In genomic region chr9:94861589-94862241, GRCh38 we compare ENCODE assay signal across 10 cellular contexts.
DNase-seq lines count a peak whose midpoint lies in the region; ATAC-seq and TF ChIP-seq lines count a peak whose summit lies in the region.
"Had no signal": no experiment of that assay in that cellular context is flagged by ENCODE, and none has a peak within 500 bp of the region (broad histone marks: within the 10 kb centered on the region; RNA-seq: fewer than 3 reads in every experiment).

No MANE protein-coding gene starts in this region.

- peaks cover 7% of the 10 kb centered on the region for H3K36me3 Mint-ChIP-seq in chondrocyte (ENCODE audit: low read depth)

- no peak overlapping the region for H3K4me3 ChIP-seq in NB4 (ENCODE audit: low read depth, low read length)
- H3K4me3 ChIP-seq in trophoblast cell (ENCODE audit: low read depth, low read length), result no peak overlapping the region
- H3K4me3 ChIP-seq in dorsolateral prefrontal cortex, result no peak overlapping the region

- peak overlapping the region; percentile 20 for H3K27ac Mint-ChIP-seq in chondrocyte (ENCODE audit: unreplicated experiment)

- WGBS in trophoblast cell (ENCODE audit: extremely low coverage, insufficient coverage, insufficient read length), result no CpG with 5 or more reads among the region's 11 CpGs

- no peak overlapping the region for H4K12ac ChIP-seq in trophoblast cell (ENCODE audit: low read depth, low read length)

- H3K4me3 Mint-ChIP-seq in chondrocyte (ENCODE audit: unreplicated experiment), result no peak overlapping the region

- H2BK12ac ChIP-seq in trophoblast cell (ENCODE audit: low read length), result peak overlapping the region; percentile 51

- intact Hi-C loops in dorsolateral prefrontal cortex (cut with DNase I), result loop anchor here in 1 of 2 donors (5.0 kb wide), 1 partner anchor 41 kb away; no protein-coding TSS in a partner anchor

- H3K27me3 ChIP-seq in trophoblast cell (ENCODE audit: insufficient read depth, low read length) (no peaks in the 10 kb centered on the region), dorsolateral prefrontal cortex (no peaks in the 10 kb centered on the region)

- H4K91ac ChIP-seq in trophoblast cell (ENCODE audit: low read depth, low read length), result no peak overlapping the region

- TF ChIP-seq CTCF in NB4 (IDR thresholded peaks at IDR 0.05; ENCODE audit: low read depth, low read length) (no peak), chondrocyte (IDR thresholded peaks at IDR 0.05) (no peak), dorsolateral prefrontal cortex (IDR thresholded peaks at IDR 0.05 in 54 of 56, conservative IDR thresholded peaks at IDR 0.05 in 2 of 56; ENCODE audit: low read depth in 1 of 56, partially characterized antibody in 56 of 56) (no peak)

- H3K27ac ChIP-seq in trophoblast cell (ENCODE audit: low read depth, low read length), result peak overlapping the region; percentile 26
- H3K27ac ChIP-seq in dorsolateral prefrontal cortex, result peak overlapping the region in 19 of 59 donors; percentile 2 to 49 (median 25)
- H3K27ac ChIP-seq: WERI-Rb-1 had no signal

- ATAC-seq in HG03159 (IDR thresholded peaks at IDR 0.05; ENCODE audit: unreplicated experiment) (no peak), GM19351 (IDR thresholded peaks at IDR 0.05; ENCODE audit: unreplicated experiment) (no peak)

- no peak overlapping the region for H2BK5ac ChIP-seq in trophoblast cell (ENCODE audit: low read depth, low read length, poor library complexity)

- H3K4me1 ChIP-seq in trophoblast cell (ENCODE audit: control insufficient read depth in 1 of 2, insufficient read depth in 2 of 2, low read length in 2 of 2), result peaks cover 13 to 19% of the 10 kb centered on the region in 2 experiments

- no peak for TF ChIP-seq POLR2A in NB4 (IDR thresholded peaks at IDR 0.05; ENCODE audit: extremely low read depth, insufficient read length)

- no peaks in the 10 kb centered on the region for H3K9me3 ChIP-seq in trophoblast cell (ENCODE audit: insufficient read depth, low read depth, low read length)

- no peak overlapping the region for H4K8ac ChIP-seq in trophoblast cell (ENCODE audit: low read depth, low read length)

- H3K79me1 ChIP-seq in trophoblast cell (ENCODE audit: low read length), result peaks cover 8% of the 10 kb centered on the region

- no peak overlapping the region for H3K23ac ChIP-seq in trophoblast cell (ENCODE audit: low read length)

- H3K9ac ChIP-seq in trophoblast cell (ENCODE audit: low read length), result no peak overlapping the region

- no peak overlapping the region for H3K4ac ChIP-seq in trophoblast cell (ENCODE audit: low read depth, low read length)

- DNase-seq in EL (peak; percentile 50), NB4 (ENCODE audit: low read depth) (peak; percentile 52), chondrocyte (ENCODE audit: low spot score) (no peak), trophoblast cell (peak in 1 of 2 donors; percentile 50), NCI-H748 (lab: John Stamatoyannopoulos, UW; ENCODE audit: unreplicated experiment) (no peak), dorsolateral prefrontal cortex (no peak)
- DNase-seq: glutamatergic neuron, WERI-Rb-1 had no signal

- no peaks in the 10 kb centered on the region for H3K9me3 Mint-ChIP-seq in chondrocyte (ENCODE audit: low read depth)

- H2AK5ac ChIP-seq in trophoblast cell (ENCODE audit: low read length), result no peak overlapping the region

- no peak overlapping the region for H3K4me2 ChIP-seq in trophoblast cell (ENCODE audit: low read length)

- peak overlapping the region; percentile 28 for H2BK120ac ChIP-seq in trophoblast cell (ENCODE audit: insufficient read depth, low read length, poor library complexity)

- H3K27me3 Mint-ChIP-seq in chondrocyte (ENCODE audit: low read depth), result no peaks in the 10 kb centered on the region

- H2AFZ ChIP-seq in trophoblast cell (ENCODE audit: insufficient read depth, low read length, poor library complexity), result no peak overlapping the region

- H3K79me2 ChIP-seq in trophoblast cell (ENCODE audit: control insufficient read depth, insufficient read depth, low read length, poor library complexity), result no peaks in the 10 kb centered on the region

- H3K4me1 Mint-ChIP-seq in chondrocyte (ENCODE audit: low read depth), result peaks cover 56% of the 10 kb centered on the region

- H3K18ac ChIP-seq in trophoblast cell (ENCODE audit: low read length), result peak overlapping the region; percentile 34

- no peaks in the 10 kb centered on the region for H3K36me3 ChIP-seq in trophoblast cell (ENCODE audit: control insufficient read depth in 1 of 2, insufficient read depth in 2 of 2, low read length in 2 of 2)
- H3K36me3 ChIP-seq: WERI-Rb-1 had no signal

- H3K14ac ChIP-seq in trophoblast cell (ENCODE audit: low read length), result no peak overlapping the region

Comparison
In these comparisons a context has a peak if more than half of its experiments do, and no peak if none do; other contexts are left out.
1. DNase-seq: peak in EL (single experiment) and NB4 (single experiment); none in chondrocyte (single experiment), NCI-H748 (single experiment) and dorsolateral prefrontal cortex (0 of 10).